Comparison of ENCODE assay signal across 8 cellular contexts in the genomic region with DNA sequence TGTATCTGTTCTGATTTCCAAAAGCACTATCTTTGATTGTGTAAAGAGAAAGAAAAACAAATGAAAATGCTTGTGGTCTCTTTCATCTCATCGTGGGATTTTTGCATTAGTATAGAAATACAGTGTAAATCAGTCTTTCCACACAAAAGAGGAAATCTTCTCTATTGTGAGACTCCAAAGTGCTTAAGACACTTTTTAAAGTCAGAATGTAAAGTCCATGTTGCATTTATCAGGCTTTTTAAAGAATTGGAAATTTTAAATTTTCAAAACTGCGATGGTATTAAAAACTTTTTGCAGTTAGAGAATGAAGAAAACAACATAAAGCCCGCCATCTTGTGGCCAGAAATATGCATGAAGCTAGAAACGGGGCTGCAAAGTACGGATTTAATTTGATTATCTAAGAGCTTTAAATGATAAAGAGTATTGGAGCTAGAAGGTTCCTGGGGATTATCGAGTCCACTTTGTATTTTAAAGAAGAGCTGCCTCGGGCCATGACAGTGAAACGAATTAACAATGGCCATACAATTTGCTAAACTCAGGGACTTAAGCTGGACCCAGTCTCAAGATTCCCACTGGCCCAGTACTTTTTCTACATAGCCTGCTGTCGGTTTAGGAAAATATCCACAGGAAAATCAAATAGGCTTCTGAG.
DNase-seq lines count a peak whose midpoint lies in the region; ATAC-seq and TF ChIP-seq lines count a peak whose summit lies in the region.

No MANE protein-coding gene starts in this region.

- intact Hi-C loops in ovary (cut with DNase I) = loop anchor here in 2 of 4 donors (5.0 to 10.0 kb wide), 2 partner anchors 563 to 636 kb away; no protein-coding TSS in a partner anchor

- TF ChIP-seq POLR2A in ovary (IDR thresholded peaks at IDR 0.05) = no peak

- no peak for TF ChIP-seq EP300 in ovary (IDR thresholded peaks at IDR 0.05)

- H3K36me3 ChIP-seq in H7 (replicated peaks; ENCODE audit: control insufficient read depth, insufficient read depth, low read length) (no peaks in the 10 kb centered on the region), ovary (no peaks in the 10 kb centered on the region)

- ATAC-seq in GM19395 (IDR thresholded peaks at IDR 0.05; ENCODE audit: unreplicated experiment) = no peak

- H3K27ac ChIP-seq in ovary = no peak overlapping the region

- 7 to 11% (median 8%) methylated on average over 9 of the region's 9 CpGs for WGBS in ovary, 3 donors

- no peaks in the 10 kb centered on the region for H3K9me3 ChIP-seq in ovary

- H3K4me3 ChIP-seq in H7 (ENCODE audit: insufficient read depth, low read depth, low read length) (no peak overlapping the region), fibroblast of the aortic adventitia (ENCODE audit: low read depth, low read length) (no peak overlapping the region), ovary (no peak overlapping the region)

- H3K27me3 ChIP-seq in H7 (ENCODE audit: control insufficient read depth, insufficient read depth, low read length) (no peaks in the 10 kb centered on the region), ovary (no peaks in the 10 kb centered on the region)

- peaks cover 2% of the 10 kb centered on the region for H3K4me1 ChIP-seq in ovary (ENCODE audit: insufficient read depth)

- TF ChIP-seq CTCF in fibroblast of the aortic adventitia (IDR thresholded peaks at IDR 0.05; ENCODE audit: insufficient read depth, low read length) = peak; percentile 69
- TF ChIP-seq CTCF in ovary (IDR thresholded peaks at IDR 0.05) = peak; percentile 37 to 52 (median 43)

- peak; percentile 59 for DNase-seq in DMS 273 (lab: John Stamatoyannopoulos, UW; ENCODE audit: unreplicated experiment)
- DNase-seq in H7 = peak; percentile 5
- DNase-seq in NCI-H524 treated with DMSO at 0.1 percent for 48 hours (lab: John Stamatoyannopoulos, UW) = peak; percentile 20
- DNase-seq in activated T-cell treated with anti-CD3 and anti-CD28 coated beads for 24 hours (ENCODE audit: low read depth) = peak; percentile 26
- DNase-seq in fibroblast of the aortic adventitia (ENCODE audit: low read depth) = peak; percentile 73
- peak in 4 of 5 donors; percentile 25 to 60 (median 38) for DNase-seq in ovary
- no peak for DNase-seq in COLO829 (ENCODE audit: low spot score)
